Comparison of ENCODE assay signal across 9 cellular contexts in the genomic region with DNA sequence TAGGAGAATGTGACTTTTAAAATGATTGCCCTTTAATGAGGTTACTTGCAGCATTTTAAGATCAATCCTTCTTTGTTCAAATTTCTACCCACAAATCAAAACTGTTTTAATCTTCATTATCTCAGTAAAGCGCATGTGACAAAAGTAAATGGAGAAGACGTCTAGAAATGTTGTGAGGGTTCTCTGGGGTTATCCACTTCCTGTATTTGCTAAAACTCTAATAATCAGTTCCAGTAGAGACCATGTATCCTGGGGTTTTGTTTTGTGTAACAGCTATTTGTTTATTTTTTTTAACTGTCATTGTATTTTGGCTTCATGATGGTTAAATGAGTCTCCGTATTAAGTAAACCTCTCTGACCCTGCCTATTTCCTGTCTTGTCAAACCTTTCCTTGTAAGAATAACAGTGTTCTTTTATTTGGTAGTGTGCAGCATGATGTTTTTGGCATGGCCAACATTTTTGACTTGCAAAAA. TPM values are rescaled to one million over a fixed set of nuclear protein-coding genes. Genes with fewer than 3 reads are reported as not detected.
DNase-seq lines count a peak whose midpoint lies in the region; ATAC-seq, FAIRE-seq and TF ChIP-seq lines count a peak whose summit lies in the region.
"Had no signal": no experiment of that assay in that cellular context is flagged by ENCODE, and none has a peak within 500 bp of the region (broad histone marks: within the 10 kb centered on the region; RNA-seq: fewer than 3 reads in every experiment).

No MANE protein-coding gene starts in this region.

- TF ChIP-seq POLR2A in H54 (IDR thresholded peaks at IDR 0.05; ENCODE audit: low read depth, low read length) (no peak), vagina (IDR thresholded peaks at IDR 0.05) (no peak)

- intact Hi-C loops in heart right ventricle (cut with DNase I) = loop anchor here (2.0 to 10.0 kb wide), 12 partner anchors 59 to 1786 kb away; a partner anchor contains a TSS
- intact Hi-C loops in vagina (cut with DNase I) = no loop called here

- ATAC-seq in heart right ventricle = peak in 7 of 8 donors; percentile 33 to 72 (median 59)

- DNase-seq in H54 (ENCODE audit: insufficient read length, low spot score) (no peak), SK-N-MC (ENCODE audit: low read depth, low spot score) (no peak), heart right ventricle (no peak), vagina (ENCODE audit: extremely low spot score in 2 of 2) (no peak), GOT3 (lab: John Stamatoyannopoulos, UW) (no peak), anterior cingulate cortex (lab: John Stamatoyannopoulos, UW) (no peak)
- no peak for DNase-seq in activated CD4-positive, alpha-beta T cell treated with anti-CD3 and anti-CD28 coated beads, Interleukin-2, amount 50 U/mL, for 1 hour
- DNase-seq: activated CD4-positive, CD25-positive, alpha-beta regulatory T cell treated with anti-CD3 and anti-CD28 coated beads, Interleukin-2, amount 50 U/mL, for 72 hours; activated naive CD4-positive, alpha-beta T cell treated with anti-CD3 and anti-CD28 coated beads for 36 hours had no signal

- H3K27me3 ChIP-seq in heart right ventricle = no peaks in the 10 kb centered on the region
- H3K27me3 ChIP-seq in vagina = no peaks in the 10 kb centered on the region

- H3K4me3 ChIP-seq in SK-N-MC (peak overlapping the region; percentile 47), heart right ventricle (no peak overlapping the region), vagina (no peak overlapping the region)

- WGBS in heart right ventricle, 2 donors = 27 to 42% methylated on average over 3 of the region's 3 CpGs

- H3K4me1 ChIP-seq in heart right ventricle (peaks cover 0 to 24% (median 5%) of the 10 kb centered on the region in 9 donors), vagina (no peaks in the 10 kb centered on the region)

- TF ChIP-seq CTCF in heart right ventricle (IDR thresholded peaks at IDR 0.05) (no peak), vagina (IDR thresholded peaks at IDR 0.05) (no peak)

- H3K9me3 ChIP-seq in SK-N-MC (ENCODE audit: low read depth, low read length) = no peaks in the 10 kb centered on the region
- H3K9me3 ChIP-seq in heart right ventricle = peaks cover 0 to 5% (median 0%) of the 10 kb centered on the region in 11 donors
- H3K9me3 ChIP-seq in vagina = no peaks in the 10 kb centered on the region

- H3K36me3 ChIP-seq in SK-N-MC (ENCODE audit: insufficient read depth, low read length) (no peaks in the 10 kb centered on the region), heart right ventricle (no peaks in the 10 kb centered on the region), vagina (no peaks in the 10 kb centered on the region)

- H3K27ac ChIP-seq in SK-N-MC (0 out of 2 replicates have a peak overlapping the region, but pooled peaks have one; percentile 43), heart right ventricle (peak overlapping the region in 6 of 10 donors; percentile 31 to 54 (median 42)), vagina (peak overlapping the region; percentile 45)

- peak; percentile 58 for FAIRE-seq in H54 (lab: Jason Lieb, UNC)

- peak overlapping the region; percentile 14 for H3K9ac ChIP-seq in SK-N-MC (ENCODE audit: insufficient read length)

RNA-seq across cellular contexts. Expression of a gene that starts 27.5 kb away (rescaled TPM):
- total RNA-seq in heart right ventricle (10 to 100 TPM; 51.9 to 88.4 (median 62.7) TPM), vagina (84.5 TPM)
- polyA plus RNA-seq in heart right ventricle = 10 to 100 TPM; 48.5 to 67.3 TPM
